In genomic region chr14:52950898-52951729, GRCh38 we compare ENCODE assay signal across 8 cellular contexts. TPM values are rescaled to one million over a fixed set of nuclear protein-coding genes. Genes with fewer than 3 reads are reported as not detected.
A peak's percentile ranks its signal among the peaks of the same experiment; 100 is the strongest.
DNase-seq lines count a peak whose midpoint lies in the region; ATAC-seq and TF ChIP-seq lines count a peak whose summit lies in the region.

FERMT2 (minus strand) TSS chr14:52951050; CDS start chr14:52950568, 482 bp downstream.

- H3K4me3 ChIP-seq in AG09309 (ENCODE audit: control insufficient read depth, low read depth, low read length) (peak within 1 kb of the TSS; percentile 86), cardiac fibroblast (replicated peaks in 1 of 2; ENCODE audit: low read depth in 2 of 2, low read length in 2 of 2) (peak within 1 kb of the TSS; percentile 79 to 99), iPS-18a (ENCODE audit: low read length) (peak within 1 kb of the TSS; percentile 99), retinal pigment epithelial cell (ENCODE audit: low read length) (peak within 1 kb of the TSS; percentile 79)

- no peaks in the 10 kb centered on the region for H3K9me3 ChIP-seq in iPS-18a (ENCODE audit: control insufficient read depth, low read depth, low read length)

- ATAC-seq in GM18907 (IDR thresholded peaks at IDR 0.05; ENCODE audit: unreplicated experiment) (peak; percentile 49), GM21447 (IDR thresholded peaks at IDR 0.05; ENCODE audit: unreplicated experiment) (no peak)

- DNase-seq in AG09309 (ENCODE audit: low read depth) (peak; percentile 28), LHCN-M2 (ENCODE audit: low read depth) (peak; percentile 86), SK-N-DZ (ENCODE audit: low spot score) (peak; percentile 84), cardiac fibroblast (ENCODE audit: low read depth in 2 of 2) (peak; percentile 88 to 95), retinal pigment epithelial cell (ENCODE audit: low read depth) (no peak)

- H3K36me3 ChIP-seq in iPS-18a (ENCODE audit: control insufficient read depth, low read depth, low read length) = peaks cover 18% of the 10 kb centered on the region

- no peak for TF ChIP-seq CTCF in AG09309 (IDR thresholded peaks at IDR 0.05; ENCODE audit: control insufficient read depth, insufficient read depth, low read depth, low read length, missing control alignments)
- no peak for TF ChIP-seq CTCF in cardiac fibroblast (IDR thresholded peaks at IDR 0.05; ENCODE audit: low read depth, low read length)
- no peak for TF ChIP-seq CTCF in retinal pigment epithelial cell (conservative IDR thresholded peaks at IDR 0.05; ENCODE audit: low read depth, low read length)

- H3K27me3 ChIP-seq in iPS-18a (ENCODE audit: control insufficient read depth, insufficient read depth, low read length) = no peaks in the 10 kb centered on the region

- H3K4me1 ChIP-seq in iPS-18a (ENCODE audit: control insufficient read depth, low read depth, low read length) = peaks cover 35% of the 10 kb centered on the region

- peak within 1 kb of the TSS; percentile 94 for H3K27ac ChIP-seq in iPS-18a (ENCODE audit: low read length)

- peak within 1 kb of the TSS; percentile 98 for H3K9ac ChIP-seq in iPS-18a (ENCODE audit: low read length)

RNA-seq across cellular contexts. Expression of gene FERMT2, which starts in this region (rescaled TPM):
- 87.5 and 89.6 TPM in 2 replicates for total RNA-seq in LHCN-M2 (2014; rRNA removed)
- 68.5 TPM for polyA plus RNA-seq in LHCN-M2 (2012)
- 41.5 and 46.6 TPM in 2 replicates for polyA plus RNA-seq in SK-N-DZ (2014; cell fraction: cytosol; rRNA removed)
- 27.5 and 39.0 TPM in 2 replicates for polyA plus RNA-seq in SK-N-DZ (2014; cell fraction: nucleus; rRNA removed)
